In genomic region chr2:181632733-181633401, GRCh38 we compare ENCODE assay signal across 16 cellular contexts. TPM values are rescaled to one million over a fixed set of nuclear protein-coding genes. Genes with fewer than 3 reads are reported as not detected.
A peak's percentile ranks its signal among the peaks of the same experiment; 100 is the strongest.
DNase-seq lines count a peak whose midpoint lies in the region; ATAC-seq, FAIRE-seq and TF ChIP-seq lines count a peak whose summit lies in the region.
"Had no signal": no experiment of that assay in that cellular context is flagged by ENCODE, and none has a peak within 500 bp of the region (broad histone marks: within the 10 kb centered on the region; RNA-seq: fewer than 3 reads in every experiment).

No MANE protein-coding gene starts in this region.

- RAD21 ChIA-PET in GM12878 (lab: Charles Lee; ENCODE audit: unreplicated experiment), result interaction anchor here (0.9 to 1.6 kb wide), 3 partner anchors 49 to 166 kb away, joined by 3 to 4 read pairs (median 4); no protein-coding TSS in a partner anchor

- no peak overlapping the region for H3K56ac ChIP-seq in mesendoderm (ENCODE audit: low read length)

- H2AFZ ChIP-seq in GM12878 (ENCODE audit: control insufficient read depth, low read depth, low read length), result no peak overlapping the region

- H3K27ac Mint-ChIP-seq in WTC11, result no peak overlapping the region
- H3K27ac Mint-ChIP-seq: activated naive CD4-positive, alpha-beta T cell treated with anti-CD3 and anti-CD28 coated beads, Interleukin-2, amount 50 U/mL, for 24 hours; CD14-positive monocyte had no signal

- H3K23ac ChIP-seq in mesendoderm (ENCODE audit: low read length), result no peak overlapping the region

- H3K36me3 ChIP-seq in GM12878 (ENCODE audit: control insufficient read depth in 2 of 2, insufficient read depth in 2 of 2, low read length in 1 of 2) (no peaks in the 10 kb centered on the region), kidney (ENCODE audit: control insufficient read depth in 1 of 2, insufficient read depth in 2 of 2, low read length in 2 of 2) (no peaks in the 10 kb centered on the region), mesendoderm (ENCODE audit: control insufficient read depth, insufficient read depth, low read length) (no peaks in the 10 kb centered on the region)
- H3K36me3 ChIP-seq: gastrocnemius medialis, pancreas had no signal

- no peaks in the 10 kb centered on the region for H4K20me1 ChIP-seq in GM12878 (ENCODE audit: control insufficient read depth, insufficient read depth)

- no peak for TF ChIP-seq POLR2A in GM12878 (IDR thresholded peaks at IDR 0.05; ENCODE audit: low read depth, low read length)

- TF ChIP-seq CTCF in GM12878 (IDR thresholded peaks at IDR 0.05 in 2 of 3, conservative IDR thresholded peaks at IDR 0.05 in 1 of 3; ENCODE audit: control insufficient read depth in 2 of 3, extremely low read depth in 1 of 3, insufficient read depth in 1 of 3, low read depth in 3 of 3, low read length in 3 of 3), result no peak
- no peak for TF ChIP-seq CTCF in kidney (IDR thresholded peaks at IDR 0.05; ENCODE audit: borderline replicate concordance, extremely low read depth, insufficient read depth)
- no peak for TF ChIP-seq CTCF in WTC11 (IDR thresholded peaks at IDR 0.05)

- no peak overlapping the region for H3K4me3 Mint-ChIP-seq in WTC11
- H3K4me3 Mint-ChIP-seq: activated naive CD4-positive, alpha-beta T cell treated with anti-CD3 and anti-CD28 coated beads, Interleukin-2, amount 50 U/mL, for 24 hours; CD14-positive monocyte had no signal

- no peaks in the 10 kb centered on the region for H3K4me1 Mint-ChIP-seq in WTC11
- H3K4me1 Mint-ChIP-seq: activated naive CD4-positive, alpha-beta T cell treated with anti-CD3 and anti-CD28 coated beads, Interleukin-2, amount 50 U/mL, for 24 hours had no signal

- intact Hi-C loops in GM12878 (cut with micrococcal nuclease; ENCODE audit: unreplicated experiment) (no loop called here), kidney (cut with DNase I) (no loop called here)

- in situ Hi-C loops in GM12878 (cut with MboI), result no loop called here

- H3K9me3 ChIP-seq in GM12878 (replicated peaks; ENCODE audit: control insufficient read depth, insufficient read depth, low read length) (no peaks in the 10 kb centered on the region), kidney (ENCODE audit: control insufficient read depth in 1 of 2, low read length in 2 of 2) (no peaks in the 10 kb centered on the region)
- H3K9me3 ChIP-seq: gastrocnemius medialis, pancreas had no signal

- CTCF ChIA-PET in GM12878 (lab: Yijun Ruan, JAX), result interaction anchor here (1.1 to 1.9 kb wide), 2 partner anchors 59 to 83 kb away, joined by 3 to 7 read pairs; no protein-coding TSS in a partner anchor
- CTCF ChIA-PET in WTC11 (lab: Charles Lee), result no interaction called here

- no peak overlapping the region for H2BK120ac ChIP-seq in mesendoderm (ENCODE audit: low read depth, low read length)

- TF ChIP-seq RAD21 in GM12878 (IDR thresholded peaks at IDR 0.05; ENCODE audit: insufficient read depth, low read depth, low read length), result no peak

- no peaks in the 10 kb centered on the region for H3K27me3 Mint-ChIP-seq in WTC11 (ENCODE audit: low read depth)

- H2BK15ac ChIP-seq in mesendoderm (replicated peaks; ENCODE audit: low read depth), result no peak overlapping the region

- DNase-seq in GM12878 (ENCODE audit: low read depth, low spot score) (peak; percentile 23), NCI-H2107 treated with DMSO at 0.1 percent for 48 hours (lab: John Stamatoyannopoulos, UW; ENCODE audit: unreplicated experiment) (no peak), kidney (no peak), mesendoderm (no peak), WTC11 (ENCODE audit: low spot score) (no peak)
- DNase-seq: activated CD4-positive, CD25-positive, alpha-beta regulatory T cell treated with anti-CD3 and anti-CD28 coated beads, Interleukin-2, amount 50 U/mL, for 72 hours; gastrocnemius medialis; pancreas had no signal

- H3K27ac ChIP-seq in GM12878 (ENCODE audit: control insufficient read depth, insufficient read depth) (no peak overlapping the region), kidney (ENCODE audit: low read depth in 2 of 2, low read length in 2 of 2) (no peak overlapping the region), mesendoderm (ENCODE audit: low read depth, low read length) (no peak overlapping the region)
- H3K27ac ChIP-seq: gastrocnemius medialis, pancreas had no signal

- H3K9ac ChIP-seq in GM12878 (ENCODE audit: control insufficient read depth, insufficient read depth, low read length) (no peak overlapping the region), kidney (ENCODE audit: low read length in 2 of 2) (no peak overlapping the region), mesendoderm (ENCODE audit: low read length) (no peak overlapping the region)

- H2BK5ac ChIP-seq in mesendoderm (ENCODE audit: low read length), result no peak overlapping the region

- H3K4me1 ChIP-seq in GM12878 (ENCODE audit: control insufficient read depth, insufficient read depth, low read length) (no peaks in the 10 kb centered on the region; the same call in 1 of the 2 replicates), kidney (ENCODE audit: control insufficient read depth in 1 of 2, insufficient read depth in 1 of 2, low read depth in 1 of 2, low read length in 2 of 2) (no peaks in the 10 kb centered on the region), mesendoderm (ENCODE audit: control insufficient read depth, low read depth, low read length) (no peaks in the 10 kb centered on the region)
- H3K4me1 ChIP-seq: gastrocnemius medialis, pancreas had no signal

- H4K8ac ChIP-seq in mesendoderm (ENCODE audit: low read depth, low read length), result no peak overlapping the region

- no peak for FAIRE-seq in GM12878 (lab: Jason Lieb, UNC)
- FAIRE-seq in kidney (lab: Jason Lieb, UNC), result no peak
- FAIRE-seq: colon, pancreas had no signal

- SMC1A ChIA-PET in GM12878 (lab: Charles Lee; ENCODE audit: uncharacterized antibody, unreplicated experiment), result interaction anchor here (0.8 to 2.4 kb wide), 9 partner anchors 17 to 528 kb away, joined by 3 to 9 read pairs (median 4); no protein-coding TSS in a partner anchor

- H3K27me3 ChIP-seq in GM12878 (replicated peaks in 1 of 2; ENCODE audit: control insufficient read depth in 2 of 2, insufficient read depth in 2 of 2, low read length in 1 of 2) (no peaks in the 10 kb centered on the region), mesendoderm (ENCODE audit: insufficient read depth, low read length, poor library complexity) (no peaks in the 10 kb centered on the region)
- H3K27me3 ChIP-seq: gastrocnemius medialis had no signal

- TF ChIP-seq EP300 in GM12878 (IDR thresholded peaks at IDR 0.05; ENCODE audit: borderline replicate concordance in 1 of 2, control insufficient read depth in 1 of 2, low read depth in 2 of 2, low read length in 2 of 2), result no peak

- H3K36me3 Mint-ChIP-seq in WTC11, result no peaks in the 10 kb centered on the region
- H3K36me3 Mint-ChIP-seq: activated naive CD4-positive, alpha-beta T cell treated with anti-CD3 and anti-CD28 coated beads, Interleukin-2, amount 50 U/mL, for 24 hours; CD14-positive monocyte had no signal

- H3K79me2 ChIP-seq in GM12878 (ENCODE audit: control insufficient read depth, insufficient read depth, low read length) (no peaks in the 10 kb centered on the region), mesendoderm (ENCODE audit: control insufficient read depth, insufficient read depth, low read length) (no peaks in the 10 kb centered on the region)

- H3K4me2 ChIP-seq in GM12878 (ENCODE audit: control insufficient read depth, insufficient read depth) (no peak overlapping the region), mesendoderm (ENCODE audit: low read length) (no peak overlapping the region)

- no peaks in the 10 kb centered on the region for H3K9me3 Mint-ChIP-seq in WTC11
- H3K9me3 Mint-ChIP-seq: activated naive CD4-positive, alpha-beta T cell treated with anti-CD3 and anti-CD28 coated beads, Interleukin-2, amount 50 U/mL, for 24 hours; CD14-positive monocyte had no signal

- no peak overlapping the region for H3K4ac ChIP-seq in mesendoderm (ENCODE audit: low read depth, low read length)

- no peak overlapping the region for H3K4me3 ChIP-seq in GM12878
- no peak overlapping the region for H3K4me3 ChIP-seq in kidney (ENCODE audit: low read length in 2 of 2)
- no peak overlapping the region for H3K4me3 ChIP-seq in mesendoderm (ENCODE audit: low read length)
- H3K4me3 ChIP-seq: gastrocnemius medialis, pancreas had no signal

- no peak overlapping the region for H3K18ac ChIP-seq in mesendoderm (ENCODE audit: low read length)

- 17% methylated on average over 4 of the region's 4 CpGs for WGBS in GM12878 (ENCODE audit: insufficient coverage, insufficient replicate concordance, low lambda C conversion rate, missing lambda C conversion rate)
- no CpG with 5 or more reads among the region's 4 CpGs for WGBS in mesendoderm (ENCODE audit: extremely low coverage, insufficient coverage, low lambda C conversion rate)

- BruUV-seq in GM12878 (replicated peaks; lab: Mats Ljungman, UMichigan), result no TSS peak

- H4K5ac ChIP-seq in mesendoderm (ENCODE audit: low read length), result no peak overlapping the region

- POLR2A ChIA-PET in GM12878 (lab: Charles Lee), result interaction anchor here (1.1 kb wide), 1 partner anchor 46 kb away, joined by 3 read pairs; no protein-coding TSS in a partner anchor
- POLR2A ChIA-PET in WTC11 (lab: Charles Lee), result no interaction called here

- H2AK5ac ChIP-seq in mesendoderm (ENCODE audit: low read length), result no peak overlapping the region

- H3K79me1 ChIP-seq in mesendoderm (ENCODE audit: low read length), result no peaks in the 10 kb centered on the region

- ATAC-seq in GM18868 (IDR thresholded peaks at IDR 0.05; ENCODE audit: unreplicated experiment) (peak; percentile 82), GM21723 (IDR thresholded peaks at IDR 0.05; ENCODE audit: unreplicated experiment) (peak; percentile 77), HG03196 (IDR thresholded peaks at IDR 0.05; ENCODE audit: unreplicated experiment) (peak; percentile 66), GM12878 (peak; percentile 73), WTC11 (no peak)
- ATAC-seq: gastrocnemius medialis, pancreas had no signal

RNA-seq across cellular contexts. Expression of gene CERKL, which starts 24.0 kb away (rescaled TPM):
- total RNA-seq in GM12878 (2013; cell fraction: nucleolus; rRNA removed), result not detected in 2 replicates
- total RNA-seq in GM12878 (2014; rRNA removed) (0.05 and 0.11 TPM in 2 replicates), GM12878 (2014; rRNA removed; fragmentation: Illumina TruSeq; extraction: Trizol) (0.05 and 0.09 TPM in 2 replicates), GM12878 (2021) (not detected in 2 replicates), kidney (8.0 TPM), WTC11 (2021) (0.14 to 0.24 TPM in 2 of 3 replicates, not detected in the other)
- polyA plus RNA-seq in GM12878 (2011; ENCODE audit: low read depth), result 6.8 TPM
- polyA plus RNA-seq in GM12878 (2011; rRNA removed) (0.22 and 0.37 TPM in 2 replicates), GM12878 (2014; fragmentation: Illumina TruSeq; extraction: Trizol) (not detected in 2 replicates), GM12878 (2014; fragmentation: Nextera tagmentation; extraction: Ambion mirVana) (10 to 100 TPM; 19.1 to 23.0 TPM), GM12878 (2014; rRNA removed) (0.05 TPM in 1 of 2 replicates, not detected in the other), GM12878 (2016; fragmentation: Nextera tagmentation; extraction: Ambion mirVana) (10 to 100 TPM; 11.8 to 13.6 TPM), kidney (ENCODE audit: insufficient read depth, low read depth, low replicate concordance) (7.8 TPM)
- polyA plus RNA-seq in GM12878 (2011; cell fraction: cytosol; rRNA removed), result 0.12 and 0.15 TPM in 2 replicates
- polyA plus RNA-seq in GM12878 (2011; cell fraction: nucleus; rRNA removed), result 0.18 and 0.25 TPM in 2 replicates
- polyA plus RNA-seq in GM12878 (2012), result 16.5 and 17.4 TPM in 2 replicates
- polyA minus RNA-seq in GM12878 (2011; rRNA and poly(A)+ RNA removed), result 0.29 and 0.41 TPM in 2 replicates
- polyA minus RNA-seq in GM12878 (2011; cell fraction: cytosol; rRNA and poly(A)+ RNA removed), result not detected in 2 replicates
- 0.12 and 0.29 TPM in 2 replicates for polyA minus RNA-seq in GM12878 (2011; cell fraction: nucleus; rRNA and poly(A)+ RNA removed)
- 0.13 TPM for polyA plus RNA-seq in mesendoderm (2013, experiment 1 of 2)
- polyA plus RNA-seq in mesendoderm (2013, experiment 2 of 2), result 0.06 TPM
- total RNA-seq: lower leg skin, subcutaneous adipose tissue had no signal

RNA-seq across cellular contexts. Expression of gene NEUROD1, which starts 47.5 kb away (rescaled TPM):
- total RNA-seq in GM12878 (2013; cell fraction: nucleolus; rRNA removed), result not detected in 2 replicates
- not detected in 2 replicates for total RNA-seq in GM12878 (2014; rRNA removed)
- total RNA-seq in GM12878 (2014; rRNA removed; fragmentation: Illumina TruSeq; extraction: Trizol), result not detected in 2 replicates
- total RNA-seq in GM12878 (2021), result not detected in 2 replicates
- not detected for polyA plus RNA-seq in GM12878 (2011; ENCODE audit: low read depth)
- not detected in 2 replicates for polyA plus RNA-seq in GM12878 (2011; rRNA removed)
- polyA plus RNA-seq in GM12878 (2011; cell fraction: cytosol; rRNA removed), result not detected in 2 replicates
- polyA plus RNA-seq in GM12878 (2011; cell fraction: nucleus; rRNA removed), result not detected in 2 replicates
- not detected in 2 replicates for polyA plus RNA-seq in GM12878 (2012)
- polyA plus RNA-seq in GM12878 (2014; fragmentation: Illumina TruSeq; extraction: Trizol), result not detected in 2 replicates
- polyA plus RNA-seq in GM12878 (2014; fragmentation: Nextera tagmentation; extraction: Ambion mirVana), result not detected
- polyA plus RNA-seq in GM12878 (2014; rRNA removed), result not detected in 2 replicates
- not detected for polyA plus RNA-seq in GM12878 (2016; fragmentation: Nextera tagmentation; extraction: Ambion mirVana)
- polyA minus RNA-seq in GM12878 (2011; rRNA and poly(A)+ RNA removed), result not detected in 2 replicates
- polyA minus RNA-seq in GM12878 (2011; cell fraction: cytosol; rRNA and poly(A)+ RNA removed), result not detected in 2 replicates
- polyA minus RNA-seq in GM12878 (2011; cell fraction: nucleus; rRNA and poly(A)+ RNA removed), result not detected in 2 replicates
- total RNA-seq in kidney, result not detected
- not detected for polyA plus RNA-seq in kidney (ENCODE audit: insufficient read depth, low read depth, low replicate concordance)
- 0.01 TPM for polyA plus RNA-seq in mesendoderm (2013, experiment 1 of 2)
- polyA plus RNA-seq in mesendoderm (2013, experiment 2 of 2), result 0.01 TPM
- 0.07 to 0.11 TPM (median 0.07 TPM) in 3 replicates for total RNA-seq in WTC11 (2021)
- total RNA-seq: gastrocnemius medialis, lower leg skin, subcutaneous adipose tissue had no signal
- polyA plus RNA-seq: CD14-positive monocyte had no signal
